Comparison of ENCODE assay signal across 16 cellular contexts in genomic region chr6:140602843-140603242, GRCh38.
DNase-seq lines count a peak whose midpoint lies in the region; TF ChIP-seq lines count a peak whose summit lies in the region.
"Had no signal": no experiment of that assay in that cellular context is flagged by ENCODE, and none has a peak within 500 bp of the region (broad histone marks: within the 10 kb centered on the region; RNA-seq: fewer than 3 reads in every experiment).

No MANE protein-coding gene starts in this region.

- no peak overlapping the region for H3K4me3 ChIP-seq in osteoblast (ENCODE audit: insufficient read depth, low read length)
- H3K4me3 ChIP-seq: A549 had no signal

- peak overlapping the region; percentile 27 for H2AFZ ChIP-seq in osteoblast (ENCODE audit: low read length)

- POLR2A ChIA-PET in RWPE1 (lab: Yijun Ruan, JAX; ENCODE audit: low non-redundant PET) = no interaction called here

- H3K9me3 Mint-ChIP-seq in chondrocyte (ENCODE audit: low read depth) = peaks cover 6% of the 10 kb centered on the region

- H3K79me2 ChIP-seq in osteoblast (ENCODE audit: insufficient read depth, low read length) = no peaks in the 10 kb centered on the region

- H3K27me3 ChIP-seq in osteoblast (ENCODE audit: insufficient read depth, low read length) = no peaks in the 10 kb centered on the region

- peak overlapping the region; percentile 83 for H3K27ac ChIP-seq in osteoblast (ENCODE audit: low read depth, low read length)
- H3K27ac ChIP-seq in RWPE1 = no peak overlapping the region
- H3K27ac ChIP-seq: A549 had no signal

- CTCF ChIA-PET in RWPE1 (lab: Yijun Ruan, JAX) = no interaction called here

- no peak overlapping the region for H3K4me3 Mint-ChIP-seq in chondrocyte (ENCODE audit: unreplicated experiment)
- H3K4me3 Mint-ChIP-seq: CD14-positive monocyte had no signal

- H3K4me1 ChIP-seq in osteoblast (ENCODE audit: insufficient read depth, low read length) = peaks cover 31% of the 10 kb centered on the region
- H3K4me1 ChIP-seq: A549 had no signal

- no peaks in the 10 kb centered on the region for H3K36me3 ChIP-seq in osteoblast (ENCODE audit: insufficient read depth, low read length)

- H3K4me2 ChIP-seq in osteoblast (ENCODE audit: insufficient read depth, low read length) = no peak overlapping the region
- H3K4me2 ChIP-seq: A549 had no signal

- H3K27me3 Mint-ChIP-seq in chondrocyte (ENCODE audit: low read depth) = no peaks in the 10 kb centered on the region

- H4K20me1 ChIP-seq in osteoblast (ENCODE audit: insufficient read depth, low read length) = no peaks in the 10 kb centered on the region

- H3K27ac Mint-ChIP-seq in chondrocyte (ENCODE audit: unreplicated experiment) = peak overlapping the region; percentile 57
- H3K27ac Mint-ChIP-seq: CD14-positive monocyte had no signal

- H3K36me3 Mint-ChIP-seq in chondrocyte (ENCODE audit: low read depth) = no peaks in the 10 kb centered on the region
- H3K36me3 Mint-ChIP-seq: CD14-positive monocyte had no signal

- peak; percentile 81 for DNase-seq in EH (ENCODE audit: low read depth)
- DNase-seq in NCI-H226 = peak; percentile 18
- no peak for DNase-seq in chondrocyte (ENCODE audit: low spot score)
- no peak for DNase-seq in osteoblast (ENCODE audit: insufficient read length, low spot score, missing footprints)
- no peak for DNase-seq in RWPE1 (ENCODE audit: low spot score)
- DNase-seq in foreskin melanocyte = no peak
- no peak for DNase-seq in GM20000 (ENCODE audit: low spot score)
- no peak for DNase-seq in stimulated activated CD4-positive, alpha-beta T cell treated with anti-CD3 and anti-CD28 coated beads, Interleukin-4, amount 100 ng/mL, for 1 hour
- DNase-seq: COR-L47, Karpas-422, NCI-H1417, NCI-H2029, NCI-H2171 treated with DMSO at 0.1 percent for 48 hours, NCI-H510A had no signal

- TF ChIP-seq CTCF in chondrocyte (IDR thresholded peaks at IDR 0.05) = no peak
- no peak for TF ChIP-seq CTCF in osteoblast (IDR thresholded peaks at IDR 0.05; ENCODE audit: extremely low read depth, low read depth, low read length)
- TF ChIP-seq CTCF in RWPE1 (conservative IDR thresholded peaks at IDR 0.05; ENCODE audit: low read depth) = no peak
- no peak for TF ChIP-seq CTCF in GM20000 (IDR thresholded peaks at IDR 0.05; ENCODE audit: extremely low read depth, missing control alignments)

- peaks cover 39% of the 10 kb centered on the region for H3K4me1 Mint-ChIP-seq in chondrocyte (ENCODE audit: low read depth)
- H3K4me1 Mint-ChIP-seq: CD14-positive monocyte had no signal

- H3K9me3 ChIP-seq in osteoblast (ENCODE audit: low read depth, low read length) = no peaks in the 10 kb centered on the region
- H3K9me3 ChIP-seq: A549 had no signal

Comparison
In these comparisons a context has a peak if more than half of its experiments do, and no peak if none do; other contexts are left out.
1. DNase-seq: peak in EH (single experiment) and NCI-H226 (single experiment); none in chondrocyte (single experiment), osteoblast (single experiment), RWPE1 (single experiment), foreskin melanocyte (single experiment), GM20000 (single experiment) and stimulated activated CD4-positive, alpha-beta T cell treated with anti-CD3 and anti-CD28 coated beads, Interleukin-4, amount 100 ng/mL, for 1 hour (single experiment).